Comparison of ENCODE assay signal across 1 cellular context in the genomic region with DNA sequence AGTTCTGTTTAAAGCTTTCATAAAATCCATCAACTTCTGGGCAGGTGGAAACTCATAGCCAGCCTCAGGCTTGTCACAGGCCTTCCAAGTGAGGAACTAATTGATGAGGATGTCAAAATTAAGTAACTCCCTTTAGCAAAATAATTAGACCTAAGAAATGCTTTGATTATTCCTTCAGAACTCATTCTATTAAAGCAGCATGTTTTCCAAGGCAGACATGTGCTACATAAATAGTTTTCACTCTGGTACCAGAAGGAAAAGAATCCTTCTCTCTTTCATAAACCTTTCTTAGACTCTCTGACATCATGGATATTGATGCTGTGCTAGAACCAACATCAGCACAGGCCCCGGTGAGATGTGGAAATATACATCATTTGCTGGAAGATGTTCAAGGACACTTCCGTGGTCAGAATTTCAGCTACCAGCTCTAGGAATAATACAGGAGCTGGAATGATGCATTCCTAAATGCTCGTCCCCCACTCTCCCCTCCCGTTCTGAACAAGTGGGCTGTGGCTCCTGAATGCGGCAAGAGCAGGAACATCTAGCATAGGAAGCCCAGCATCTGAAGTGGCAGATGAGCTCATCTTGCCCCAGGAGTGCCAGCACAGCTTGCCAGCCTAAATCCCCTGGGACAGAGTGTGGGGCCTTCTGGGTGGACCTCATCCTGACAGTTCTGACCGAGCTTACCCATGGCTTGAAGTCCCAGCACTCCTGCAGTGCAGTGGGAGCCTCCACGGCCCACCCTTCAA.
TF ChIP-seq lines count a peak whose summit lies in the region.

No MANE protein-coding gene starts in this region.

TF ChIP-seq in HepG2, 621 proteins besides CTCF, POLR2A, EP300 and RAD21 (continued from another document):
- no peak for TF ChIP-seq KDM2A (CRISPR knock-in tag; IDR thresholded peaks at IDR 0.05; ENCODE audit: borderline replicate concordance, low read depth)
- TF ChIP-seq SIX4 (CRISPR knock-in tag; IDR thresholded peaks at IDR 0.05): no peak
- TF ChIP-seq, protein P1, sequence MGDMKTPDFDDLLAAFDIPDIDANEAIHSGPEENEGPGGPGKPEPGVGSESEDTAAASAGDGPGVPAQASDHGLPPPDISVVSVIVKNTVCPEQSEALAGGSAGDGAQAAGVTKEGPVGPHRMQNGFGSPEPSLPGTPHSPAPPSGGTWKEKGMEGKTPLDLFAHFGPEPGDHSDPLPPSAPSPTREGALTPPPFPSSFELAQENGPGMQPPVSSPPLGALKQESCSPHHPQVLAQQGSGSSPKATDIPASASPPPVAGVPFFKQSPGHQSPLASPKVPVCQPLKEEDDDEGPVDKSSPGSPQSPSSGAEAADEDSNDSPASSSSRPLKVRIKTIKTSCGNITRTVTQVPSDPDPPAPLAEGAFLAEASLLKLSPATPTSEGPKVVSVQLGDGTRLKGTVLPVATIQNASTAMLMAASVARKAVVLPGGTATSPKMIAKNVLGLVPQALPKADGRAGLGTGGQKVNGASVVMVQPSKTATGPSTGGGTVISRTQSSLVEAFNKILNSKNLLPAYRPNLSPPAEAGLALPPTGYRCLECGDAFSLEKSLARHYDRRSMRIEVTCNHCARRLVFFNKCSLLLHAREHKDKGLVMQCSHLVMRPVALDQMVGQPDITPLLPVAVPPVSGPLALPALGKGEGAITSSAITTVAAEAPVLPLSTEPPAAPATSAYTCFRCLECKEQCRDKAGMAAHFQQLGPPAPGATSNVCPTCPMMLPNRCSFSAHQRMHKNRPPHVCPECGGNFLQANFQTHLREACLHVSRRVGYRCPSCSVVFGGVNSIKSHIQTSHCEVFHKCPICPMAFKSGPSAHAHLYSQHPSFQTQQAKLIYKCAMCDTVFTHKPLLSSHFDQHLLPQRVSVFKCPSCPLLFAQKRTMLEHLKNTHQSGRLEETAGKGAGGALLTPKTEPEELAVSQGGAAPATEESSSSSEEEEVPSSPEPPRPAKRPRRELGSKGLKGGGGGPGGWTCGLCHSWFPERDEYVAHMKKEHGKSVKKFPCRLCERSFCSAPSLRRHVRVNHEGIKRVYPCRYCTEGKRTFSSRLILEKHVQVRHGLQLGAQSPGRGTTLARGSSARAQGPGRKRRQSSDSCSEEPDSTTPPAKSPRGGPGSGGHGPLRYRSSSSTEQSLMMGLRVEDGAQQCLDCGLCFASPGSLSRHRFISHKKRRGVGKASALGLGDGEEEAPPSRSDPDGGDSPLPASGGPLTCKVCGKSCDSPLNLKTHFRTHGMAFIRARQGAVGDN (CRISPR knock-in tag; IDR thresholded peaks at IDR 0.05): peak; percentile 25; the same call in 1 of the 2 replicates
- TF ChIP-seq, protein P2, sequence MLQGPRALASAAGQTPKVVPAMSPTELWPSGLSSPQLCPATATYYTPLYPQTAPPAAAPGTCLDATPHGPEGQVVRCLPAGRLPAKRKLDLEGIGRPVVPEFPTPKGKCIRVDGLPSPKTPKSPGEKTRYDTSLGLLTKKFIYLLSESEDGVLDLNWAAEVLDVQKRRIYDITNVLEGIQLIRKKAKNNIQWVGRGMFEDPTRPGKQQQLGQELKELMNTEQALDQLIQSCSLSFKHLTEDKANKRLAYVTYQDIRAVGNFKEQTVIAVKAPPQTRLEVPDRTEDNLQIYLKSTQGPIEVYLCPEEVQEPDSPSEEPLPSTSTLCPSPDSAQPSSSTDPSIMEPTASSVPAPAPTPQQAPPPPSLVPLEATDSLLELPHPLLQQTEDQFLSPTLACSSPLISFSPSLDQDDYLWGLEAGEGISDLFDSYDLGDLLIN (CRISPR knock-in tag; IDR thresholded peaks at IDR 0.05; ENCODE audit: borderline replicate concordance): no peak
- peak; percentile 74; the same call in 1 of the 2 replicates for TF ChIP-seq ZBTB21 (CRISPR knock-in tag; IDR thresholded peaks at IDR 0.05)
- TF ChIP-seq PAF1 (CRISPR knock-in tag; IDR thresholded peaks at IDR 0.05): 0 out of 2 replicates have a peak, but pooled peaks have one; percentile 51
